In genomic region chrY:18030178-18030577, GRCh38 we compare ENCODE assay signal across 2 cellular contexts. TPM values are rescaled to one million over a fixed set of nuclear protein-coding genes. Genes with fewer than 3 reads are reported as not detected.
"Had no signal": no experiment of that assay in that cellular context is flagged by ENCODE, and none has a peak within 500 bp of the region (broad histone marks: within the 10 kb centered on the region; RNA-seq: fewer than 3 reads in every experiment).

No MANE protein-coding gene starts in this region.

RNA-seq across cellular contexts. Expression of gene CDY2A, which starts 4.6 kb away (rescaled TPM):
- total RNA-seq: G401, GM12878 had no signal
- polyA plus RNA-seq: GM12878 had no signal
